ENCODE assay signal across 10 cellular contexts in genomic region chr18:36075862-36076587, GRCh38. TPM values are rescaled to one million over a fixed set of nuclear protein-coding genes. Genes with fewer than 3 reads are reported as not detected.
DNase-seq lines count a peak whose midpoint lies in the region; ATAC-seq and TF ChIP-seq lines count a peak whose summit lies in the region.
"Had no signal": no experiment of that assay in that cellular context is flagged by ENCODE, and none has a peak within 500 bp of the region (broad histone marks: within the 10 kb centered on the region; RNA-seq: fewer than 3 reads in every experiment).

No MANE protein-coding gene starts in this region.

- DNase-seq in AG09309 (ENCODE audit: low read depth) (peak; percentile 62), NCI-H345 treated with DMSO at 0.1 percent for 48 hours (lab: John Stamatoyannopoulos, UW; ENCODE audit: unreplicated experiment) (peak; percentile 81), fibroblast of lung (ENCODE audit: low read depth in 2 of 2) (peak; percentile 60 to 91), DMS114 treated with DMSO at 0.1 percent for 48 hours (lab: John Stamatoyannopoulos, UW; ENCODE audit: unreplicated experiment) (no peak), posterior vena cava (ENCODE audit: low spot score) (no peak), tibial nerve (ENCODE audit: low spot score in 2 of 2) (no peak)
- DNase-seq: left colon had no signal

- peak overlapping the region; percentile 41 for H3K4me2 ChIP-seq in fibroblast of lung (ENCODE audit: extremely low read depth, insufficient read depth, low read length)

- WGBS in tibial nerve, 2 donors = 52 to 62% methylated on average over 6 of the region's 6 CpGs

- no peaks in the 10 kb centered on the region for H4K20me1 ChIP-seq in fibroblast of lung (ENCODE audit: control insufficient read depth, extremely low read depth, insufficient read depth, low read length)

- TF ChIP-seq CTCF in AG09309 (IDR thresholded peaks at IDR 0.05; ENCODE audit: control insufficient read depth, insufficient read depth, low read depth, low read length, missing control alignments) (no peak), fibroblast of lung (conservative IDR thresholded peaks at IDR 0.05 in 1 of 2, IDR thresholded peaks at IDR 0.05 in 1 of 2; ENCODE audit: low read depth in 1 of 2, low read length in 2 of 2) (no peak), tibial nerve (IDR thresholded peaks at IDR 0.05) (no peak)

- H3K27me3 ChIP-seq in fibroblast of lung (ENCODE audit: control insufficient read depth, insufficient read depth, low read length) (no peaks in the 10 kb centered on the region), tibial nerve (no peaks in the 10 kb centered on the region)

- TF ChIP-seq EP300 in tibial nerve (IDR thresholded peaks at IDR 0.05) = no peak

- H3K9me3 ChIP-seq in fibroblast of lung (ENCODE audit: control insufficient read depth, insufficient read depth, low read depth, low read length) = no peaks in the 10 kb centered on the region
- peaks cover 0 to 13% (median 2%) of the 10 kb centered on the region in 4 donors for H3K9me3 ChIP-seq in tibial nerve

- no peaks in the 10 kb centered on the region for H3K4me1 ChIP-seq in fibroblast of lung (ENCODE audit: control insufficient read depth, extremely low read depth, insufficient read depth, low read length)
- no peaks in the 10 kb centered on the region for H3K4me1 ChIP-seq in tibial nerve

- H3K9ac ChIP-seq in fibroblast of lung (ENCODE audit: insufficient read depth, low read length) = no peak overlapping the region

- H3K36me3 ChIP-seq in fibroblast of lung (ENCODE audit: control insufficient read depth, insufficient read depth, low read length) (no peaks in the 10 kb centered on the region), tibial nerve (no peaks in the 10 kb centered on the region)

- TF ChIP-seq POLR2A in tibial nerve (IDR thresholded peaks at IDR 0.05) = no peak

- intact Hi-C loops in posterior vena cava (cut with DNase I) = no loop called here

- ATAC-seq in GM21737 (IDR thresholded peaks at IDR 0.05; ENCODE audit: unreplicated experiment) (peak; percentile 80), GM18909 (IDR thresholded peaks at IDR 0.05; ENCODE audit: poor library complexity, unreplicated experiment) (no peak)
- ATAC-seq: left colon had no signal

- no peak overlapping the region for H2AFZ ChIP-seq in fibroblast of lung (ENCODE audit: low read length)

- H3K27ac ChIP-seq in fibroblast of lung (ENCODE audit: insufficient read depth, low read length) (no peak overlapping the region), tibial nerve (no peak overlapping the region)
- H3K27ac ChIP-seq: RWPE1 had no signal

- H3K79me2 ChIP-seq in fibroblast of lung (ENCODE audit: control insufficient read depth, insufficient read depth, low read length) = no peaks in the 10 kb centered on the region

- H3K4me3 ChIP-seq in AG09309 (ENCODE audit: control insufficient read depth, low read depth, low read length) = no peak overlapping the region
- no peak overlapping the region for H3K4me3 ChIP-seq in fibroblast of lung (replicated peaks in 1 of 4; ENCODE audit: control extremely low read depth in 1 of 4, insufficient read depth in 1 of 4, low read depth in 3 of 4, low read length in 4 of 4)
- H3K4me3 ChIP-seq in tibial nerve = no peak overlapping the region

RNA-seq across cellular contexts. Expression of gene RPRD1A, which starts 8.7 kb away (rescaled TPM):
- 38.0 and 46.2 TPM in 2 replicates for total RNA-seq in fibroblast of lung
- 25.6 and 36.4 TPM in 2 replicates for polyA plus RNA-seq in fibroblast of lung
- 22.2 and 28.9 TPM in 2 replicates for polyA plus RNA-seq in fibroblast of lung (2012)
- 6.0 and 7.3 TPM in 2 replicates for polyA minus RNA-seq in fibroblast of lung (ENCODE audit: low replicate concordance)
- total RNA-seq in posterior vena cava = 10 to 100 TPM; 46.9 to 58.8 TPM
- total RNA-seq in tibial nerve = 10 to 100 TPM; 65.9 to 75.9 (median 69.7) TPM

RNA-seq across cellular contexts. Expression of gene SLC39A6, which starts 53.1 kb away (rescaled TPM):
- total RNA-seq in fibroblast of lung = 107 and 164 TPM in 2 replicates
- 85.6 and 118 TPM in 2 replicates for polyA plus RNA-seq in fibroblast of lung
- 44.9 and 63.2 TPM in 2 replicates for polyA plus RNA-seq in fibroblast of lung (2012)
- 35.6 and 36.6 TPM in 2 replicates for polyA minus RNA-seq in fibroblast of lung (ENCODE audit: low replicate concordance)
- 10 to 100 TPM; 25.7 to 27.9 TPM for total RNA-seq in posterior vena cava
- total RNA-seq in tibial nerve = 10 to 100 TPM; 43.3 to 53.3 (median 44.0) TPM

RNA-seq across cellular contexts. Expression of gene ELP2, which starts 53.7 kb away (rescaled TPM):
- total RNA-seq in fibroblast of lung (135 and 309 TPM in 2 replicates), posterior vena cava (10 to 100 TPM; 58.2 to 65.6 TPM), tibial nerve (10 to 100 TPM; 46.1 to 82.4 (median 67.4) TPM)
- polyA plus RNA-seq in fibroblast of lung = 72.4 and 96.6 TPM in 2 replicates
- 73.0 and 76.0 TPM in 2 replicates for polyA plus RNA-seq in fibroblast of lung (2012)
- polyA minus RNA-seq in fibroblast of lung (ENCODE audit: low replicate concordance) = 100 and 185 TPM in 2 replicates

Comparison
In these comparisons a context has a peak if more than half of its experiments do, and no peak if none do; other contexts are left out.
1. DNase-seq: peak in AG09309 (single experiment), NCI-H345 treated with DMSO at 0.1 percent for 48 hours (single experiment) and fibroblast of lung (2 of 2); none in DMS114 treated with DMSO at 0.1 percent for 48 hours (single experiment), posterior vena cava (single experiment) and tibial nerve (0 of 2).